Comparison of ENCODE assay signal across 9 cellular contexts in genomic region chr3:30286007-30286669, GRCh38.
A peak's percentile ranks its signal among the peaks of the same experiment; 100 is the strongest.
DNase-seq lines count a peak whose midpoint lies in the region; ATAC-seq and TF ChIP-seq lines count a peak whose summit lies in the region.
"Had no signal": no experiment of that assay in that cellular context is flagged by ENCODE, and none has a peak within 500 bp of the region (broad histone marks: within the 10 kb centered on the region; RNA-seq: fewer than 3 reads in every experiment).

No MANE protein-coding gene starts in this region.

- H3K27ac ChIP-seq in AG04450 (ENCODE audit: low read depth, low read length): no peak overlapping the region
- H3K27ac ChIP-seq in hepatocyte: no peak overlapping the region
- H3K27ac ChIP-seq in CD8-positive, alpha-beta T cell (ENCODE audit: low read depth, low read length): no peak overlapping the region

- CTCF ChIA-PET in AG04450 (lab: Charles Lee): no interaction called here
- CTCF ChIA-PET in CD8-positive, alpha-beta T cell (lab: Charles Lee): interaction anchor here (1.2 kb wide), 1 partner anchor 27 kb away, joined by 4 read pairs; no protein-coding TSS in a partner anchor

- H3K27ac Mint-ChIP-seq in activated T-helper 1 cell treated with anti-CD3 and anti-CD28 coated beads, Interleukin-12 subunit alpha, Interleukin-12 subunit beta, Interleukin-2, Interleukin-4 antibody, amounts not matched to agents 30 ng/mL and 10 ng/mL and 1 ng/mL, durations not matched to agents 14 hours and 24 hours and 36 hours: peak overlapping the region; percentile 3
- no peak overlapping the region for H3K27ac Mint-ChIP-seq in CD8-positive, alpha-beta T cell
- H3K27ac Mint-ChIP-seq: activated naive CD8-positive, alpha-beta T cell treated with anti-CD3 and anti-CD28 coated beads, Interleukin-2, amount 10 ng/mL, durations not matched to agents 7 days and 5 days had no signal

- H3K4me2 ChIP-seq in hepatocyte: no peak overlapping the region

- intact Hi-C loops in activated T-helper 1 cell treated with anti-CD3 and anti-CD28 coated beads, Interleukin-12 subunit alpha, Interleukin-12 subunit beta, Interleukin-2, Interleukin-4 antibody, amounts not matched to agents 30 ng/mL and 10 ng/mL and 1 ng/mL, durations not matched to agents 14 hours and 24 hours and 36 hours (cut with micrococcal nuclease): loop anchor here (1.0 to 5.0 kb wide), 5 partner anchors 15 to 351 kb away; no protein-coding TSS in a partner anchor
- intact Hi-C loops in CD8-positive, alpha-beta T cell (cut with DNase I, micrococcal nuclease): no loop called here

- H3K36me3 Mint-ChIP-seq in activated T-helper 1 cell treated with anti-CD3 and anti-CD28 coated beads, Interleukin-12 subunit alpha, Interleukin-12 subunit beta, Interleukin-2, Interleukin-4 antibody, amounts not matched to agents 30 ng/mL and 10 ng/mL and 1 ng/mL, durations not matched to agents 14 hours and 24 hours and 36 hours (ENCODE audit: low read depth): peaks cover 3% of the 10 kb centered on the region
- no peaks in the 10 kb centered on the region for H3K36me3 Mint-ChIP-seq in CD8-positive, alpha-beta T cell
- H3K36me3 Mint-ChIP-seq: activated naive CD8-positive, alpha-beta T cell treated with anti-CD3 and anti-CD28 coated beads, Interleukin-2, amount 10 ng/mL, durations not matched to agents 7 days and 5 days had no signal

- H3K4me3 ChIP-seq in AG04450 (ENCODE audit: low read depth, low read length) (no peak overlapping the region), hepatocyte (no peak overlapping the region)
- H3K4me3 ChIP-seq in CD8-positive, alpha-beta T cell (ENCODE audit: low read depth, low read length): no peak overlapping the region

- WGBS in hepatocyte (ENCODE audit: low lambda C conversion rate, missing lambda C conversion rate): 50% methylated on average over 1 of the region's 1 CpG

- DNase-seq in AG04450 (ENCODE audit: low read depth, low spot score) (peak; percentile 61), HT-29 (ENCODE audit: low spot score) (peak; percentile 64), hepatocyte (ENCODE audit: low spot score) (peak; percentile 19), NCI-H1048 (lab: John Stamatoyannopoulos, UW) (no peak), SKM-1 (lab: John Stamatoyannopoulos, UW; ENCODE audit: unreplicated experiment) (no peak)
- no peak for DNase-seq in activated T-helper 1 cell treated with anti-CD3 and anti-CD28 coated beads, Interleukin-12 subunit alpha, Interleukin-12 subunit beta, Interleukin-2, Interleukin-4 antibody, amounts not matched to agents 30 ng/mL and 10 ng/mL and 1 ng/mL, durations not matched to agents 14 hours and 24 hours and 36 hours (ENCODE audit: low spot score)
- DNase-seq in stimulated activated naive CD8-positive, alpha-beta T cell treated with anti-CD3 and anti-CD28 coated beads, Interleukin-15, Interleukin-2, amounts not matched to agents 100 U/mL and 50 U/mL, for 24 hours: peak; percentile 16
- DNase-seq in CD8-positive, alpha-beta T cell: no peak
- DNase-seq: activated naive CD8-positive, alpha-beta T cell treated with anti-CD3 and anti-CD28 coated beads, Interleukin-2, amount 10 ng/mL, durations not matched to agents 7 days and 5 days had no signal

- ATAC-seq in stimulated activated naive CD8-positive, alpha-beta T cell treated with anti-CD3 and anti-CD28 coated beads, Interleukin-15, Interleukin-2, amounts not matched to agents 100 U/mL and 50 U/mL, for 24 hours: peak; percentile 46
- no peak for ATAC-seq in CD8-positive, alpha-beta T cell

- H3K79me2 ChIP-seq in hepatocyte: no peaks in the 10 kb centered on the region

- H3K4me1 ChIP-seq in hepatocyte (ENCODE audit: insufficient read depth): peaks cover 15% of the 10 kb centered on the region
- H3K4me1 ChIP-seq in CD8-positive, alpha-beta T cell (ENCODE audit: insufficient read depth, low read length): peaks cover 10% of the 10 kb centered on the region

- H3K27me3 ChIP-seq in AG04450 (ENCODE audit: control insufficient read depth, insufficient read depth, low read length) (no peaks in the 10 kb centered on the region), hepatocyte (no peaks in the 10 kb centered on the region)
- H3K27me3 ChIP-seq in CD8-positive, alpha-beta T cell (ENCODE audit: insufficient read depth, low read length): no peaks in the 10 kb centered on the region

- H3K9me2 ChIP-seq in hepatocyte (replicated peaks; ENCODE audit: insufficient read depth): no peaks in the 10 kb centered on the region

- H3K9me3 ChIP-seq in AG04450 (ENCODE audit: control insufficient read depth, insufficient read depth, low read length) (peaks cover 4% of the 10 kb centered on the region; the same call in 1 of the 2 replicates), hepatocyte (ENCODE audit: low read depth) (no peaks in the 10 kb centered on the region)
- no peaks in the 10 kb centered on the region for H3K9me3 ChIP-seq in CD8-positive, alpha-beta T cell (ENCODE audit: low read length)

- H3K4me1 Mint-ChIP-seq in activated T-helper 1 cell treated with anti-CD3 and anti-CD28 coated beads, Interleukin-12 subunit alpha, Interleukin-12 subunit beta, Interleukin-2, Interleukin-4 antibody, amounts not matched to agents 30 ng/mL and 10 ng/mL and 1 ng/mL, durations not matched to agents 14 hours and 24 hours and 36 hours (ENCODE audit: low read depth): peaks cover 57% of the 10 kb centered on the region
- peaks cover 10% of the 10 kb centered on the region for H3K4me1 Mint-ChIP-seq in CD8-positive, alpha-beta T cell (ENCODE audit: low read depth)

- H3K4me3 Mint-ChIP-seq in activated T-helper 1 cell treated with anti-CD3 and anti-CD28 coated beads, Interleukin-12 subunit alpha, Interleukin-12 subunit beta, Interleukin-2, Interleukin-4 antibody, amounts not matched to agents 30 ng/mL and 10 ng/mL and 1 ng/mL, durations not matched to agents 14 hours and 24 hours and 36 hours: no peak overlapping the region
- H3K4me3 Mint-ChIP-seq in CD8-positive, alpha-beta T cell: no peak overlapping the region
- H3K4me3 Mint-ChIP-seq: activated naive CD8-positive, alpha-beta T cell treated with anti-CD3 and anti-CD28 coated beads, Interleukin-2, amount 10 ng/mL, durations not matched to agents 7 days and 5 days had no signal

- no peaks in the 10 kb centered on the region for H4K20me1 ChIP-seq in hepatocyte (ENCODE audit: insufficient read depth, poor library complexity, severe bottlenecking)

- POLR2A ChIA-PET in AG04450 (lab: Yijun Ruan, JAX): interaction anchor here (0.5 kb wide), 1 partner anchor 362 kb away, joined by 5 read pairs; no protein-coding TSS in a partner anchor
- POLR2A ChIA-PET in CD8-positive, alpha-beta T cell (lab: Charles Lee): interaction anchor here (0.9 kb wide), 1 partner anchor 9 kb away, joined by 3 read pairs; no protein-coding TSS in a partner anchor

- no peaks in the 10 kb centered on the region for H3K27me3 Mint-ChIP-seq in activated T-helper 1 cell treated with anti-CD3 and anti-CD28 coated beads, Interleukin-12 subunit alpha, Interleukin-12 subunit beta, Interleukin-2, Interleukin-4 antibody, amounts not matched to agents 30 ng/mL and 10 ng/mL and 1 ng/mL, durations not matched to agents 14 hours and 24 hours and 36 hours (ENCODE audit: insufficient read depth)
- no peaks in the 10 kb centered on the region for H3K27me3 Mint-ChIP-seq in CD8-positive, alpha-beta T cell (ENCODE audit: low read depth)
- H3K27me3 Mint-ChIP-seq: activated naive CD8-positive, alpha-beta T cell treated with anti-CD3 and anti-CD28 coated beads, Interleukin-2, amount 10 ng/mL, durations not matched to agents 7 days and 5 days had no signal

- H3K36me3 ChIP-seq in hepatocyte (replicated peaks; ENCODE audit: insufficient read depth, low read depth): no peaks in the 10 kb centered on the region
- H3K36me3 ChIP-seq in CD8-positive, alpha-beta T cell (ENCODE audit: insufficient read depth, low read length): no peaks in the 10 kb centered on the region

- no peak overlapping the region for H2AFZ ChIP-seq in hepatocyte

- TF ChIP-seq CTCF in AG04450 (IDR thresholded peaks at IDR 0.05; ENCODE audit: low read depth, low read length): no peak
- TF ChIP-seq CTCF in hepatocyte (IDR thresholded peaks at IDR 0.05; ENCODE audit: poor library complexity): no peak
- TF ChIP-seq CTCF in CD8-positive, alpha-beta T cell (IDR thresholded peaks at IDR 0.05): no peak

- H3K9me3 Mint-ChIP-seq in activated T-helper 1 cell treated with anti-CD3 and anti-CD28 coated beads, Interleukin-12 subunit alpha, Interleukin-12 subunit beta, Interleukin-2, Interleukin-4 antibody, amounts not matched to agents 30 ng/mL and 10 ng/mL and 1 ng/mL, durations not matched to agents 14 hours and 24 hours and 36 hours: peaks cover 10% of the 10 kb centered on the region
- H3K9me3 Mint-ChIP-seq in CD8-positive, alpha-beta T cell: no peaks in the 10 kb centered on the region

Comparison
In these comparisons a context has a peak if more than half of its experiments do, and no peak if none do; other contexts are left out.
1. DNase-seq: peak in AG04450 (single experiment), HT-29 (single experiment), hepatocyte (single experiment) and stimulated activated naive CD8-positive, alpha-beta T cell treated with anti-CD3 and anti-CD28 coated beads, Interleukin-15, Interleukin-2, amounts not matched to agents 100 U/mL and 50 U/mL, for 24 hours (single experiment); none in activated T-helper 1 cell treated with anti-CD3 and anti-CD28 coated beads, Interleukin-12 subunit alpha, Interleukin-12 subunit beta, Interleukin-2, Interleukin-4 antibody, amounts not matched to agents 30 ng/mL and 10 ng/mL and 1 ng/mL, durations not matched to agents 14 hours and 24 hours and 36 hours (single experiment), NCI-H1048 (single experiment), CD8-positive, alpha-beta T cell (0 of 7) and SKM-1 (single experiment).